In the genomic region with DNA sequence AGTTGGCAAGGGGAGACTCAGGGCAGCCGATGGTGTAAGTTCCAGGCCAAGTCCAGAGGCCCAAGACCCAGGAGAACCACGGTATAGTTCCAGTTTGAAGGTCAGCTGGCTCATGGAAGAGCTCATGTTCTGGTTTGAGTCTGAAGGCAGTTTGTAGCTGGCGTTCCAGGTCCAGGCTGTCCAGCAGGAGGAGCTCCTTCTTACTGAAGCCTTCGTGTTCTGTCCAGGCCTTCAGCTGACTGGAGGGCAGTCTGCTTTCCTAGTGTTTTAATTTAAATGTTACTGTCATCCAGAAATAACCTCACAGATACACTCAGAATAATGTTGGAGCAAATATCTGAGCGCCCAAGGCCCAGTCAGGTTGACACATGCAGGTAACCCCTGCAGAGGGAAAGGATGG, we compare ENCODE assay signal across 8 cellular contexts. TPM values are rescaled to one million over a fixed set of nuclear protein-coding genes. Genes with fewer than 3 reads are reported as not detected.
DNase-seq lines count a peak whose midpoint lies in the region; ATAC-seq and TF ChIP-seq lines count a peak whose summit lies in the region.

No MANE protein-coding gene starts in this region.

- no peak overlapping the region for H3K4me3 ChIP-seq in BLaER1 treated with 17β-estradiol and CSF1 and Interleukin-3, amounts not matched to agents 10 nM and 100 nM
- no peak overlapping the region for H3K4me3 ChIP-seq in coronary artery
- no peak overlapping the region for H3K4me3 ChIP-seq in muscle layer of duodenum (ENCODE audit: low read depth in 1 of 2, low read length in 2 of 2)

- peaks cover 37 to 59% (median 43%) of the 10 kb centered on the region in 10 experiments for H3K4me1 ChIP-seq in BLaER1 treated with 17β-estradiol and CSF1 and Interleukin-3, amounts not matched to agents 10 nM and 100 nM
- H3K4me1 ChIP-seq in muscle layer of duodenum (ENCODE audit: control insufficient read depth in 1 of 2, insufficient read depth in 2 of 2, low read length in 2 of 2), result peaks cover 6 to 43% of the 10 kb centered on the region in 2 donors

- no peaks in the 10 kb centered on the region for H3K27me3 ChIP-seq in BLaER1 treated with 17β-estradiol and CSF1 and Interleukin-3, amounts not matched to agents 10 nM and 100 nM
- H3K27me3 ChIP-seq in muscle layer of duodenum (ENCODE audit: low read depth, low read length), result no peaks in the 10 kb centered on the region

- no peaks in the 10 kb centered on the region for H3K36me3 Mint-ChIP-seq in natural killer cell

- no peak overlapping the region for H3K4me3 Mint-ChIP-seq in natural killer cell

- peak overlapping the region in 3 of 11 experiments; percentile 1 to 52 (median 18); a peak in 2 of 22 replicates for H3K9ac ChIP-seq in BLaER1 treated with 17β-estradiol and CSF1 and Interleukin-3, amounts not matched to agents 10 nM and 100 nM

- ATAC-seq in HG02981 (IDR thresholded peaks at IDR 0.05; ENCODE audit: unreplicated experiment), result no peak
- ATAC-seq in natural killer cell, result no peak

- H3K36me3 ChIP-seq in BLaER1 treated with 17β-estradiol and CSF1 and Interleukin-3, amounts not matched to agents 10 nM and 100 nM, result peaks cover 61 to 96% (median 85%) of the 10 kb centered on the region in 11 experiments
- H3K36me3 ChIP-seq in muscle layer of duodenum (ENCODE audit: control insufficient read depth in 1 of 2, insufficient read depth in 2 of 2, low read length in 2 of 2), result peaks cover 12 to 15% of the 10 kb centered on the region in 2 donors

- no peaks in the 10 kb centered on the region for H3K9me3 ChIP-seq in BLaER1 treated with 17β-estradiol and CSF1 and Interleukin-3, amounts not matched to agents 10 nM and 100 nM (replicated peaks in 1 of 11)
- H3K9me3 ChIP-seq in muscle layer of duodenum (ENCODE audit: control insufficient read depth in 1 of 2, low read length in 2 of 2), result no peaks in the 10 kb centered on the region

- no peaks in the 10 kb centered on the region for H3K9me3 Mint-ChIP-seq in natural killer cell

- peak; percentile 52 for TF ChIP-seq CTCF in LNCAP (IDR thresholded peaks at IDR 0.05)
- TF ChIP-seq CTCF in coronary artery (IDR thresholded peaks at IDR 0.05), result peak; percentile 47
- no peak for TF ChIP-seq CTCF in natural killer cell (IDR thresholded peaks at IDR 0.05)

- H3K4me1 Mint-ChIP-seq in natural killer cell, result peaks cover 22 to 30% of the 10 kb centered on the region in 2 donors

- peak overlapping the region; percentile 24 to 80 (median 53); a peak in 17 of 22 replicates for H3K4me2 ChIP-seq in BLaER1 treated with 17β-estradiol and CSF1 and Interleukin-3, amounts not matched to agents 10 nM and 100 nM

- no peak overlapping the region for H3K27ac Mint-ChIP-seq in natural killer cell

- no peaks in the 10 kb centered on the region for H3K27me3 Mint-ChIP-seq in natural killer cell (ENCODE audit: low read depth in 2 of 2)

- H4K20me1 ChIP-seq in BLaER1 treated with 17β-estradiol and CSF1 and Interleukin-3, amounts not matched to agents 10 nM and 100 nM, result peaks cover 74 to 94% (median 89%) of the 10 kb centered on the region in 11 experiments; a peak in 21 of 22 replicates

- 0 out of 22 replicates have a peak overlapping the region, but pooled peaks of 4 of the 11 experiments have one; percentile 2 to 17 (median 12) for H3K27ac ChIP-seq in BLaER1 treated with 17β-estradiol and CSF1 and Interleukin-3, amounts not matched to agents 10 nM and 100 nM
- H3K27ac ChIP-seq in coronary artery (peak overlapping the region; percentile 58 to 88), muscle layer of duodenum (ENCODE audit: low read length) (peak overlapping the region; percentile 3)

- intact Hi-C loops in natural killer cell (cut with micrococcal nuclease), result no loop called here

- DNase-seq in coronary artery (ENCODE audit: low spot score) (no peak), natural killer cell (no peak), amygdala (lab: John Stamatoyannopoulos, UW) (no peak)
- no peak for DNase-seq in activated CD4-positive, CD25-positive, alpha-beta regulatory T cell treated with anti-CD3 and anti-CD28 coated beads, Interleukin-2, amount 50 U/mL, for 72 hours

RNA-seq across cellular contexts. Expression of a gene that starts 4.2 kb away (rescaled TPM):
- 10 to 100 TPM; 40.2 to 63.5 (median 48.0) TPM for total RNA-seq in natural killer cell

RNA-seq across cellular contexts. Expression of a gene that starts 39.9 kb away (rescaled TPM):
- total RNA-seq in natural killer cell, result 10 to 100 TPM; 69.3 to 81.6 (median 73.2) TPM
